ENCODE assay signal across 8 cellular contexts in the genomic region with DNA sequence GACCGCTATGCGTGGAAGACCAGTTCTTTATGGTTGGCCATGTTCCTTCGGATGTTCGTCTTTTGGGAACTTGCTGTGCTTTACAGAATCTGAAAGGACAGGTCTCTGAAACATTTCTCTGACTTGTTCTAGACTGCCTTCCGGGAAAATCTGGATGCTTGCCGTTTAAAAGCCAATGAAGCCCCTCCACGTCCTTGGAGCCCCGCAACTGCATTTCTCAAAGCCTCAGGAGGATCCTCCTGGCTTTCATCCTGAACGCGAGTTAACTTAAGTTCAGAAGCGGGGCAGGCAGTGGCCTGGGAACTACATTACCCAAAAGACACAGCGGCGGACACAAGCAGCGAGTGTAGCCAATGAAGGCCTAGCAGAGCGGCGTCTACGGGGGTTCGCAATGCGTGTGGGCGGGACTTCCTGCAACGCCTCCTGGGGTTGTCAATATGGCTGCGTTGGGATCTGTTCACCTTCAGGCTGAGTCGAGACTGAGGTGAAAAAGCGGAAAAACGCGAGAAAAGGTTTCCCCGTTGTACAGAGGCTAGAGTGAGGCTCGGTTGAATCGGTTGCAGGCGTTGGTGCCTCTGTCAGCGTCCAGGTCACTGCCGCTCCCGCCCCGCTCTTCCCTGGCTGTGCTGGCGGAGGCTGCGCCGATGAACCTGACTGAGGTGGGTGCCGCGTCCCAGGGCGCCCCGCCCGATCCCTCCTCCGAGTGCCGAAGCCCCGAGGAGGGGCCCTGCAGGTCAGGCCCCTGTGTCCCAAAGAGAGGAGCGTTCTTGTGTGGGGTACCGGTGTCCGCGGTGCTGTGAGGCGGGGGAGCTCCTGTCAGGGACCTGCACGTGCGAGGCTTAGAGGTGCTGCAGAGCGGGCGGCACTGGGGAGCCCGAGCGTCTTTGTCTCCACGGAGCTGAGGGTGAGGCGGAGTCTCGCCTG. TPM values are rescaled to one million over a fixed set of nuclear protein-coding genes. Genes with fewer than 3 reads are reported as not detected.
DNase-seq lines count a peak whose midpoint lies in the region; ATAC-seq lines count a peak whose summit lies in the region.

A gene (plus strand): TSS at position 414 of the 924 bp plus-strand sequence. CDS start 2,455 bp downstream, outside the sequence.

- intact Hi-C loops in activated CD4-positive, alpha-beta T cell treated with anti-CD3 and anti-CD28 coated beads, Interleukin-2, amount 10 ng/mL, durations not matched to agents 24 days and 14 days (cut with micrococcal nuclease): loop anchor here (1.0 to 10.0 kb wide), 10 partner anchors 22 to 771 kb away; a partner anchor contains a TSS

- H3K36me3 Mint-ChIP-seq in activated CD4-positive, alpha-beta T cell treated with anti-CD3 and anti-CD28 coated beads, Interleukin-2, amount 10 ng/mL, durations not matched to agents 24 days and 14 days (ENCODE audit: low read depth): peaks cover 34% of the 10 kb centered on the region

- H3K27ac Mint-ChIP-seq in activated CD4-positive, alpha-beta T cell treated with anti-CD3 and anti-CD28 coated beads, Interleukin-2, amount 10 ng/mL, durations not matched to agents 24 days and 14 days: peak within 1 kb of the TSS; percentile 80

- peaks cover 14% of the 10 kb centered on the region for H3K4me1 Mint-ChIP-seq in activated CD4-positive, alpha-beta T cell treated with anti-CD3 and anti-CD28 coated beads, Interleukin-2, amount 10 ng/mL, durations not matched to agents 24 days and 14 days

- H3K9me3 Mint-ChIP-seq in activated CD4-positive, alpha-beta T cell treated with anti-CD3 and anti-CD28 coated beads, Interleukin-2, amount 10 ng/mL, durations not matched to agents 24 days and 14 days: peaks cover 18% of the 10 kb centered on the region

- H3K27me3 Mint-ChIP-seq in activated CD4-positive, alpha-beta T cell treated with anti-CD3 and anti-CD28 coated beads, Interleukin-2, amount 10 ng/mL, durations not matched to agents 24 days and 14 days: no peaks in the 10 kb centered on the region

- peak within 1 kb of the TSS; percentile 94 for H3K4me3 Mint-ChIP-seq in activated CD4-positive, alpha-beta T cell treated with anti-CD3 and anti-CD28 coated beads, Interleukin-2, amount 10 ng/mL, durations not matched to agents 24 days and 14 days

- peak; percentile 12 to 92 (median 85) for DNase-seq in C1 segment of cervical spinal cord (lab: John Stamatoyannopoulos, UW)
- DNase-seq in NCI-H69 (lab: John Stamatoyannopoulos, UW): peak; percentile 96
- peak; percentile 97 for DNase-seq in activated CD4-positive, alpha-beta T cell treated with anti-CD3 and anti-CD28 coated beads, Interleukin-2, amount 10 ng/mL, durations not matched to agents 24 days and 14 days
- DNase-seq in dedifferentiated amniotic fluid mesenchymal stem cell (ENCODE audit: extremely low spot score): peak; percentile 96
- peak; percentile 94 for DNase-seq in left lobe of liver (ENCODE audit: low spot score)
- DNase-seq in stimulated activated CD4-positive, alpha-beta T cell treated with anti-CD3 and anti-CD28 coated beads, Interleukin-2, amount 100 ng/mL, for 24 hours: peak; percentile 89 to 94

- ATAC-seq in GM19351 (IDR thresholded peaks at IDR 0.05; ENCODE audit: unreplicated experiment) (peak; percentile 98), HG03520 (IDR thresholded peaks at IDR 0.05; ENCODE audit: unreplicated experiment) (peak; percentile 98), left lobe of liver (peak; percentile 100)

RNA-seq across cellular contexts. Expression of the gene that starts here (rescaled TPM):
- 7.4 and 7.8 TPM in 2 replicates for total RNA-seq in activated CD4-positive, alpha-beta T cell treated with anti-CD3 and anti-CD28 coated beads, Interleukin-2, amount 10 ng/mL, durations not matched to agents 24 days and 14 days
- total RNA-seq in left lobe of liver: 4.6 TPM

Comparison
In these comparisons a context has a peak if more than half of its experiments do, and no peak if none do; other contexts are left out.
1. Peak in every context shown above with its lines: DNase-seq and ATAC-seq.